In genomic region chr12:126347421-126347820, GRCh38 we compare ENCODE assay signal across 26 cellular contexts.
A peak's percentile ranks its signal among the peaks of the same experiment; 100 is the strongest.
DNase-seq lines count a peak whose midpoint lies in the region; ATAC-seq and TF ChIP-seq lines count a peak whose summit lies in the region.
"Had no signal": no experiment of that assay in that cellular context is flagged by ENCODE, and none has a peak within 500 bp of the region (broad histone marks: within the 10 kb centered on the region; RNA-seq: fewer than 3 reads in every experiment).

No MANE protein-coding gene starts in this region.

- H3K4me1 ChIP-seq in DOHH2 (ENCODE audit: control insufficient read depth, low read length): no peaks in the 10 kb centered on the region
- H3K4me1 ChIP-seq in neural progenitor cell: no peaks in the 10 kb centered on the region
- H3K4me1 ChIP-seq in aorta (ENCODE audit: control insufficient read depth in 1 of 2, insufficient read depth in 2 of 2, low read length in 2 of 2): no peaks in the 10 kb centered on the region
- H3K4me1 ChIP-seq: prostate gland, upper lobe of left lung had no signal

- H3K36me3 ChIP-seq in DOHH2 (ENCODE audit: control insufficient read depth, low read length) (no peaks in the 10 kb centered on the region), neural progenitor cell (no peaks in the 10 kb centered on the region), aorta (ENCODE audit: control insufficient read depth in 1 of 2, insufficient read depth in 2 of 2, low read length in 1 of 2) (no peaks in the 10 kb centered on the region)
- H3K36me3 ChIP-seq: prostate gland, upper lobe of left lung had no signal

- intact Hi-C loops in dorsolateral prefrontal cortex (cut with DNase I): no loop called here
- intact Hi-C loops in aorta (cut with DNase I): no loop called here

- no peak for ATAC-seq in aorta (ENCODE audit: low FRiP score)
- ATAC-seq: esophagus mucosa; left colon; natural killer cell treated with Interleukin-12 subunit alpha and Interleukin-12 subunit beta and Interleukin-15 and Interleukin-18, amount 100 ng/mL, for 72 hours had no signal

- DNase-seq in HT1080 (ENCODE audit: low read depth): peak; percentile 10
- no peak for DNase-seq in astrocyte of the spinal cord (ENCODE audit: low read depth, low spot score)
- peak; percentile 28 for DNase-seq in neural progenitor cell (ENCODE audit: low spot score)
- no peak for DNase-seq in NCI-H69 (lab: John Stamatoyannopoulos, UW)
- DNase-seq in dorsolateral prefrontal cortex: no peak
- no peak for DNase-seq in aorta
- DNase-seq: activated T-cell treated with anti-CD3 and anti-CD28 coated beads, Interleukin-2, amount 50 U/mL, for 1 hour; amygdala; effector CD4-positive, alpha-beta T cell; EL; left colon; mesenchymal stem cell; NCI-H1436 treated with DMSO at 0.1 percent for 48 hours; NCI-H2171 treated with DMSO at 0.1 percent for 48 hours; NCI-H526 treated with DMSO at 0.1 percent for 48 hours; OCI-M1; stimulated activated naive CD4-positive, alpha-beta T cell had no signal

- H3K27me3 ChIP-seq in DOHH2 (ENCODE audit: control insufficient read depth, low read length) (no peaks in the 10 kb centered on the region), neural progenitor cell (no peaks in the 10 kb centered on the region), dorsolateral prefrontal cortex (peaks cover 0 to 1% (median 0%) of the 10 kb centered on the region in 45 donors), aorta (ENCODE audit: control insufficient read depth in 1 of 2, insufficient read depth in 2 of 2, low read length in 1 of 2) (no peaks in the 10 kb centered on the region)
- H3K27me3 ChIP-seq: upper lobe of left lung had no signal

- in situ Hi-C loops in astrocyte of the spinal cord (cut with HindIII; ENCODE audit: low sequenced_read_pairs): no loop called here

- H3K9me3 ChIP-seq in DOHH2 (ENCODE audit: control insufficient read depth, insufficient read depth, low read length) (no peaks in the 10 kb centered on the region; the same call in 1 of the 2 replicates), neural progenitor cell (ENCODE audit: low read depth) (no peaks in the 10 kb centered on the region), aorta (ENCODE audit: control insufficient read depth, low read length) (peaks cover 3% of the 10 kb centered on the region)
- H3K9me3 ChIP-seq: prostate gland, upper lobe of left lung had no signal

- H3K27ac ChIP-seq in DOHH2 (ENCODE audit: low read depth, low read length) (no peak overlapping the region), neural progenitor cell (no peak overlapping the region), dorsolateral prefrontal cortex (no peak overlapping the region), aorta (ENCODE audit: low read depth in 1 of 2, low read length in 2 of 2) (no peak overlapping the region)
- H3K27ac ChIP-seq: HL-60, prostate gland, upper lobe of left lung had no signal

- H3K27me3 Mint-ChIP-seq in neural progenitor cell (ENCODE audit: insufficient read depth, low read depth): no peaks in the 10 kb centered on the region
- H3K27me3 Mint-ChIP-seq: B cell; central memory CD8-positive, alpha-beta T cell; natural killer cell treated with Interleukin-12 subunit alpha and Interleukin-12 subunit beta and Interleukin-15 and Interleukin-18, amount 100 ng/mL, for 72 hours had no signal

- H3K4me3 ChIP-seq in DOHH2 (ENCODE audit: low read length) (no peak overlapping the region), astrocyte of the spinal cord (ENCODE audit: low read depth, low read length) (no peak overlapping the region), neural progenitor cell (no peak overlapping the region), dorsolateral prefrontal cortex (no peak overlapping the region), aorta (ENCODE audit: low read length in 2 of 2) (no peak overlapping the region)
- H3K4me3 ChIP-seq: prostate gland, upper lobe of left lung had no signal

- H3K9me2 ChIP-seq in DOHH2 (replicated peaks; ENCODE audit: control insufficient read depth, low read length): no peaks in the 10 kb centered on the region

- no peaks in the 10 kb centered on the region for H3F3A ChIP-seq in DOHH2 (ENCODE audit: control insufficient read depth, insufficient read depth)
- H3F3A ChIP-seq in neural progenitor cell (ENCODE audit: low read depth): no peaks in the 10 kb centered on the region

- H3K4me1 Mint-ChIP-seq in neural progenitor cell: no peaks in the 10 kb centered on the region
- H3K4me1 Mint-ChIP-seq: B cell; central memory CD8-positive, alpha-beta T cell had no signal

- no peaks in the 10 kb centered on the region for H4K20me1 ChIP-seq in DOHH2 (ENCODE audit: control insufficient read depth, insufficient read depth, low read depth, low read length)
- H4K20me1 ChIP-seq in neural progenitor cell (ENCODE audit: low read depth): no peaks in the 10 kb centered on the region

- WGBS in aorta, 2 donors: 66 to 71% methylated on average over 5 of the region's 5 CpGs

- no peak overlapping the region for H2AFZ ChIP-seq in neural progenitor cell (replicated peaks)

- H3K9me3 Mint-ChIP-seq in neural progenitor cell: no peaks in the 10 kb centered on the region

- H3K79me2 ChIP-seq in DOHH2 (ENCODE audit: control insufficient read depth, low read length) (no peaks in the 10 kb centered on the region), neural progenitor cell (ENCODE audit: low read depth) (no peaks in the 10 kb centered on the region)

- no peak overlapping the region for H3K4me3 Mint-ChIP-seq in neural progenitor cell
- H3K4me3 Mint-ChIP-seq: B cell; central memory CD8-positive, alpha-beta T cell; natural killer cell treated with Interleukin-12 subunit alpha and Interleukin-12 subunit beta and Interleukin-15 and Interleukin-18, amount 100 ng/mL, for 72 hours; T-helper 1 cell treated with Interleukin-12 subunit alpha and Interleukin-12 subunit beta and Interleukin-4 antibody, amounts not matched to agents 30 μg/mL and 1 μg/mL, for 36 hours had no signal

- H3K9ac ChIP-seq in neural progenitor cell: no peak overlapping the region

- H3K27ac Mint-ChIP-seq in neural progenitor cell: no peak overlapping the region
- H3K27ac Mint-ChIP-seq: B cell; natural killer cell treated with Interleukin-12 subunit alpha and Interleukin-12 subunit beta and Interleukin-15 and Interleukin-18, amount 100 ng/mL, for 72 hours; T-helper 1 cell treated with Interleukin-12 subunit alpha and Interleukin-12 subunit beta and Interleukin-4 antibody, amounts not matched to agents 30 μg/mL and 1 μg/mL, for 36 hours had no signal

- peak; percentile 41 for TF ChIP-seq CTCF in DOHH2 (IDR thresholded peaks at IDR 0.05; ENCODE audit: low read depth, low read length, poor library complexity, severe bottlenecking)
- peak; percentile 30 for TF ChIP-seq CTCF in astrocyte of the spinal cord (IDR thresholded peaks at IDR 0.05; ENCODE audit: low read depth, low read length)
- peak; percentile 56 for TF ChIP-seq CTCF in neural progenitor cell (IDR thresholded peaks at IDR 0.05)
- no peak for TF ChIP-seq CTCF in dorsolateral prefrontal cortex (IDR thresholded peaks at IDR 0.05 in 54 of 56, conservative IDR thresholded peaks at IDR 0.05 in 2 of 56; ENCODE audit: low read depth in 1 of 56, partially characterized antibody in 56 of 56)

- H3K4me2 ChIP-seq in DOHH2 (ENCODE audit: low read length): no peak overlapping the region
- H3K4me2 ChIP-seq in neural progenitor cell: no peak overlapping the region

- H3K36me3 Mint-ChIP-seq in neural progenitor cell: no peaks in the 10 kb centered on the region
- H3K36me3 Mint-ChIP-seq: natural killer cell treated with Interleukin-12 subunit alpha and Interleukin-12 subunit beta and Interleukin-15 and Interleukin-18, amount 100 ng/mL, for 72 hours had no signal

Comparison
In these comparisons a context has a peak if more than half of its experiments do, and no peak if none do; other contexts are left out.
1. CTCF ChIP-seq: peak in DOHH2 (single experiment), astrocyte of the spinal cord (single experiment) and neural progenitor cell (single experiment); none in dorsolateral prefrontal cortex (0 of 56).
2. DNase-seq: peak in HT1080 (single experiment) and neural progenitor cell (single experiment); none in astrocyte of the spinal cord (single experiment), NCI-H69 (single experiment), dorsolateral prefrontal cortex (0 of 10) and aorta (0 of 2).